ENCODE assay signal across 15 cellular contexts in genomic region chr22:26565889-26566288, GRCh38. TPM values are rescaled to one million over a fixed set of nuclear protein-coding genes. Genes with fewer than 3 reads are reported as not detected.
DNase-seq lines count a peak whose midpoint lies in the region; ATAC-seq and TF ChIP-seq lines count a peak whose summit lies in the region.
"Had no signal": no experiment of that assay in that cellular context is flagged by ENCODE, and none has a peak within 500 bp of the region (broad histone marks: within the 10 kb centered on the region; RNA-seq: fewer than 3 reads in every experiment).

No MANE protein-coding gene starts in this region.

- TF ChIP-seq CTCF in KMS-11 (conservative IDR thresholded peaks at IDR 0.05; ENCODE audit: low read depth, low read length) (no peak), RWPE2 (IDR thresholded peaks at IDR 0.05; ENCODE audit: poor library complexity, severe bottlenecking) (no peak)

- H3K36me3 Mint-ChIP-seq in immature natural killer cell, result peaks cover 0 to 21% (median 3%) of the 10 kb centered on the region in 3 donors
- no peaks in the 10 kb centered on the region for H3K36me3 Mint-ChIP-seq in stimulated activated memory B cell treated with anti-CD40 and anti-IgM and Interleukin-4, amounts not matched to agents 10 μg/mL and 1 μg/mL and 100 μg/mL, for 72 hours
- peaks cover 0 to 7% (median 0%) of the 10 kb centered on the region in 5 donors for H3K36me3 Mint-ChIP-seq in naive thymus-derived CD4-positive, alpha-beta T cell

- H3K9me3 Mint-ChIP-seq in immature natural killer cell, result no peaks in the 10 kb centered on the region
- no peaks in the 10 kb centered on the region for H3K9me3 Mint-ChIP-seq in stimulated activated memory B cell treated with anti-CD40 and anti-IgM and Interleukin-4, amounts not matched to agents 10 μg/mL and 1 μg/mL and 100 μg/mL, for 72 hours
- H3K9me3 Mint-ChIP-seq in naive thymus-derived CD4-positive, alpha-beta T cell, result no peaks in the 10 kb centered on the region
- H3K9me3 Mint-ChIP-seq: CD4-positive, alpha-beta memory T cell had no signal

- no peak overlapping the region for H3K9ac ChIP-seq in KMS-11

- H3K4me1 ChIP-seq in KMS-11 (ENCODE audit: low read depth, poor library complexity, severe bottlenecking), result peaks cover 60% of the 10 kb centered on the region
- H3K4me1 ChIP-seq in RWPE2 (ENCODE audit: insufficient read depth, poor library complexity, severe bottlenecking), result peaks cover 34% of the 10 kb centered on the region
- H3K4me1 ChIP-seq in naive thymus-derived CD4-positive, alpha-beta T cell (ENCODE audit: control insufficient read depth in 2 of 2, insufficient read depth in 2 of 2, low read length in 2 of 2), result peaks cover 0 to 18% of the 10 kb centered on the region in 2 donors

- POLR2A ChIA-PET in naive thymus-derived CD4-positive, alpha-beta T cell (lab: Charles Lee), result no interaction called here

- H2AFZ ChIP-seq in KMS-11 (ENCODE audit: low read depth), result no peak overlapping the region

- H3K4me2 ChIP-seq in KMS-11, result peak overlapping the region; percentile 11; the same call in 1 of the 2 replicates

- no peaks in the 10 kb centered on the region; the same call in 1 of the 2 replicates for H4K20me1 ChIP-seq in KMS-11 (ENCODE audit: insufficient read depth)

- CTCF ChIA-PET in naive thymus-derived CD4-positive, alpha-beta T cell (lab: Charles Lee), result no interaction called here

- intact Hi-C loops in naive thymus-derived CD4-positive, alpha-beta T cell (cut with micrococcal nuclease), result no loop called here

- peak overlapping the region in 4 of 6 donors; percentile 28 to 67 (median 48) for H3K27ac Mint-ChIP-seq in immature natural killer cell
- peak overlapping the region; percentile 52 for H3K27ac Mint-ChIP-seq in stimulated activated memory B cell treated with anti-CD40 and anti-IgM and Interleukin-4, amounts not matched to agents 10 μg/mL and 1 μg/mL and 100 μg/mL, for 72 hours
- H3K27ac Mint-ChIP-seq in naive thymus-derived CD4-positive, alpha-beta T cell, result no peak overlapping the region

- peak overlapping the region; percentile 31 to 72 (median 53) for H3K4me3 Mint-ChIP-seq in immature natural killer cell
- H3K4me3 Mint-ChIP-seq in stimulated activated memory B cell treated with anti-CD40 and anti-IgM and Interleukin-4, amounts not matched to agents 10 μg/mL and 1 μg/mL and 100 μg/mL, for 72 hours, result no peak overlapping the region
- H3K4me3 Mint-ChIP-seq in naive thymus-derived CD4-positive, alpha-beta T cell, result no peak overlapping the region
- H3K4me3 Mint-ChIP-seq: CD4-positive, alpha-beta memory T cell had no signal

- H3K27me3 ChIP-seq in KMS-11 (ENCODE audit: insufficient read depth, low read depth), result no peaks in the 10 kb centered on the region
- H3K27me3 ChIP-seq in RWPE2 (ENCODE audit: insufficient read depth, poor library complexity, severe bottlenecking), result no peaks in the 10 kb centered on the region
- no peaks in the 10 kb centered on the region for H3K27me3 ChIP-seq in naive thymus-derived CD4-positive, alpha-beta T cell (ENCODE audit: control insufficient read depth in 2 of 2, insufficient read depth in 2 of 2, low read length in 2 of 2)

- peaks cover 2 to 6% (median 2%) of the 10 kb centered on the region in 3 donors for H3K27me3 Mint-ChIP-seq in immature natural killer cell (ENCODE audit: low read depth in 3 of 3)
- H3K27me3 Mint-ChIP-seq in stimulated activated memory B cell treated with anti-CD40 and anti-IgM and Interleukin-4, amounts not matched to agents 10 μg/mL and 1 μg/mL and 100 μg/mL, for 72 hours, result no peaks in the 10 kb centered on the region
- H3K27me3 Mint-ChIP-seq in naive thymus-derived CD4-positive, alpha-beta T cell, result no peaks in the 10 kb centered on the region
- H3K27me3 Mint-ChIP-seq: CD4-positive, alpha-beta memory T cell had no signal

- peaks cover 90 to 100% of the 10 kb centered on the region in 2 donors for H3K4me1 Mint-ChIP-seq in immature natural killer cell
- H3K4me1 Mint-ChIP-seq in stimulated activated memory B cell treated with anti-CD40 and anti-IgM and Interleukin-4, amounts not matched to agents 10 μg/mL and 1 μg/mL and 100 μg/mL, for 72 hours, result peaks cover 22% of the 10 kb centered on the region
- H3K4me1 Mint-ChIP-seq in naive thymus-derived CD4-positive, alpha-beta T cell, result peaks cover 18 to 46% (median 26%) of the 10 kb centered on the region in 7 donors

- H3K4me3 ChIP-seq in KMS-11 (IDR thresholded peaks at IDR 0.05; ENCODE audit: insufficient read depth, low read depth, low read length) (no peak overlapping the region), RWPE2 (ENCODE audit: severe bottlenecking) (no peak overlapping the region)
- no peak overlapping the region for H3K4me3 ChIP-seq in naive thymus-derived CD4-positive, alpha-beta T cell (ENCODE audit: low read length)
- H3K4me3 ChIP-seq: HAP-1 had no signal

- no peak for ATAC-seq in RWPE2 (ENCODE audit: low read depth)
- no peak for ATAC-seq in stimulated activated memory B cell treated with anti-CD40 and anti-IgM and Interleukin-4, amounts not matched to agents 10 μg/mL and 1 μg/mL and 100 μg/mL, for 72 hours
- ATAC-seq in HG03521 (IDR thresholded peaks at IDR 0.05; ENCODE audit: unreplicated experiment), result no peak
- ATAC-seq in naive thymus-derived CD4-positive, alpha-beta T cell, result no peak

- H3K79me2 ChIP-seq in KMS-11 (ENCODE audit: insufficient read depth, low read depth), result peaks cover 77% of the 10 kb centered on the region; the same call in 1 of the 2 replicates

- H3K27ac ChIP-seq in KMS-11 (no peak overlapping the region), RWPE2 (ENCODE audit: poor library complexity, severe bottlenecking) (peak overlapping the region; percentile 30)
- H3K27ac ChIP-seq in naive thymus-derived CD4-positive, alpha-beta T cell (ENCODE audit: low read depth, low read length), result no peak overlapping the region

- no peaks in the 10 kb centered on the region for H3K9me3 ChIP-seq in RWPE2 (ENCODE audit: severe bottlenecking)
- no peaks in the 10 kb centered on the region for H3K9me3 ChIP-seq in naive thymus-derived CD4-positive, alpha-beta T cell (ENCODE audit: control insufficient read depth in 2 of 3, low read length in 3 of 3)
- H3K9me3 ChIP-seq: HAP-1 had no signal

- 0 out of 2 replicates have a peak, but pooled peaks cover 4% of the 10 kb centered on the region for H3K36me3 ChIP-seq in KMS-11 (ENCODE audit: insufficient read depth)
- no peaks in the 10 kb centered on the region for H3K36me3 ChIP-seq in RWPE2 (ENCODE audit: low read depth)
- H3K36me3 ChIP-seq in naive thymus-derived CD4-positive, alpha-beta T cell (ENCODE audit: control insufficient read depth in 2 of 3, insufficient read depth in 3 of 3, low read length in 3 of 3), result peaks cover 0 to 15% (median 5%) of the 10 kb centered on the region in 3 experiments
- H3K36me3 ChIP-seq: HAP-1 had no signal

- DNase-seq in RWPE2 (ENCODE audit: low spot score), result no peak
- peak in 2 of 3 donors; percentile 40 for DNase-seq in immature natural killer cell
- DNase-seq in activated gamma-delta T cell treated with Interleukin-2 at 50 U/mL for 16 hours, result no peak
- no peak for DNase-seq in naive thymus-derived CD4-positive, alpha-beta T cell
- DNase-seq: CD4-positive, alpha-beta memory T cell; DND-41; NCI-H1417; NCI-H1930; NCI-H2171 treated with DMSO at 0.1 percent for 48 hours; NCI-H510A had no signal

RNA-seq across cellular contexts. Expression of gene TPST2, which starts 24.0 kb away (rescaled TPM):
- 100 to 1,000 TPM; 352 to 519 (median 512) TPM for polyA plus RNA-seq in immature natural killer cell
- 10 to 100 TPM; 16.7 to 44.8 (median 20.6) TPM for total RNA-seq in naive thymus-derived CD4-positive, alpha-beta T cell
- 10 to 100 TPM; 14.4 to 30.5 TPM for polyA plus RNA-seq in naive thymus-derived CD4-positive, alpha-beta T cell

RNA-seq across cellular contexts. Expression of gene CRYBB1, which starts 51.9 kb away (rescaled TPM):
- not detected for polyA plus RNA-seq in immature natural killer cell
- not detected for total RNA-seq in naive thymus-derived CD4-positive, alpha-beta T cell
- polyA plus RNA-seq in naive thymus-derived CD4-positive, alpha-beta T cell, result not detected
- total RNA-seq: CD4-positive, alpha-beta memory T cell; LHCN-M2 had no signal
- polyA plus RNA-seq: CD4-positive, alpha-beta memory T cell had no signal

RNA-seq across cellular contexts. Expression of gene TFIP11, which starts 53.6 kb away (rescaled TPM):
- 10 to 100 TPM; 16.3 to 59.9 (median 18.0) TPM for polyA plus RNA-seq in immature natural killer cell
- total RNA-seq in naive thymus-derived CD4-positive, alpha-beta T cell, result 100 to 1,000 TPM in 1 of 5 experiments, 10 to 100 TPM in 4; 63.6 to 107 (median 72.9) TPM
- 10 to 100 TPM; 25.8 to 45.8 TPM for polyA plus RNA-seq in naive thymus-derived CD4-positive, alpha-beta T cell

RNA-seq across cellular contexts. Expression of gene CRYBA4, which starts 55.9 kb away (rescaled TPM):
- polyA plus RNA-seq in immature natural killer cell, result under 1 TPM in 2 of 3 donors, not detected in 1; 0.46 to 0.95 TPM
- total RNA-seq in naive thymus-derived CD4-positive, alpha-beta T cell, result not detected
- polyA plus RNA-seq in naive thymus-derived CD4-positive, alpha-beta T cell, result not detected
- total RNA-seq: CD4-positive, alpha-beta memory T cell; LHCN-M2 had no signal
- polyA plus RNA-seq: CD4-positive, alpha-beta memory T cell had no signal

Comparison
In these comparisons a context has a peak if more than half of its experiments do, and no peak if none do; other contexts are left out.
1. DNase-seq: peak in immature natural killer cell (2 of 3); none in RWPE2 (single experiment), activated gamma-delta T cell treated with Interleukin-2 at 50 U/mL for 16 hours (single experiment) and naive thymus-derived CD4-positive, alpha-beta T cell (0 of 9).
2. H3K27ac Mint-ChIP-seq: peak in immature natural killer cell (4 of 6) and stimulated activated memory B cell treated with anti-CD40 and anti-IgM and Interleukin-4, amounts not matched to agents 10 μg/mL and 1 μg/mL and 100 μg/mL, for 72 hours (single experiment); none in naive thymus-derived CD4-positive, alpha-beta T cell (0 of 9).
3. H3K4me3 Mint-ChIP-seq: peak in immature natural killer cell (5 of 5); none in stimulated activated memory B cell treated with anti-CD40 and anti-IgM and Interleukin-4, amounts not matched to agents 10 μg/mL and 1 μg/mL and 100 μg/mL, for 72 hours (single experiment) and naive thymus-derived CD4-positive, alpha-beta T cell (0 of 10).
4. RNA of gene TPST2, which starts 24.0 kb away (polyA plus RNA-seq): 352 to 519 TPM in immature natural killer cell; 14.4 to 30.5 TPM in naive thymus-derived CD4-positive, alpha-beta T cell; every median in the first group is over 10 times any median in the second.